ENCODE assay signal across 17 cellular contexts in genomic region chr7:141027043-141027442, GRCh38. TPM values are rescaled to one million over a fixed set of nuclear protein-coding genes. Genes with fewer than 3 reads are reported as not detected.
"Had no signal": no experiment of that assay in that cellular context is flagged by ENCODE, and none has a peak within 500 bp of the region (broad histone marks: within the 10 kb centered on the region; RNA-seq: fewer than 3 reads in every experiment).

No MANE protein-coding gene starts in this region.

- H3K4me1 Mint-ChIP-seq: activated B cell treated with CpG ODN at 0.5 μM for 24 hours; stimulated activated naive B cell treated with anti-CD40 and anti-IgM and Interleukin-4, amounts not matched to agents 10 μg/mL and 1 μg/mL and 100 μg/mL, for 72 hours had no signal

- H3K27ac ChIP-seq: adrenal gland, heart left ventricle, left lung, right atrium auricular region, transverse colon had no signal

- H3K4me3 ChIP-seq: adrenal gland, heart left ventricle, left lung, right atrium auricular region, transverse colon had no signal

- ATAC-seq: heart left ventricle; left lung; natural killer cell treated with Interleukin-12 subunit alpha and Interleukin-12 subunit beta and Interleukin-15 and Interleukin-18, amount 100 ng/mL, for 72 hours; stimulated activated naive B cell treated with anti-CD40 and anti-IgM and Interleukin-4, amounts not matched to agents 10 μg/mL and 1 μg/mL and 100 μg/mL, for 72 hours had no signal

- H3K4me1 ChIP-seq: adrenal gland, heart left ventricle, left lung, right atrium auricular region, transverse colon had no signal

- H3K36me3 ChIP-seq: adrenal gland, heart left ventricle, left lung, right atrium auricular region, transverse colon had no signal

- DNase-seq: activated B cell treated with CpG ODN at 0.5 μM for 24 hours; activated CD4-positive, alpha-beta T cell treated with anti-CD3 and anti-CD28 coated beads, Interleukin-2, amount 10 ng/mL, durations not matched to agents 24 days and 14 days; activated naive CD4-positive, alpha-beta T cell treated with anti-CD3 and anti-CD28 coated beads, Interleukin-2, amount 50 U/mL, for 16 hours; activated T-cell treated with anti-CD3 and anti-CD28 coated beads for 4 hours; adrenal gland; foreskin melanocyte; heart left ventricle; left lung; nucleus accumbens; stimulated activated naive B cell treated with anti-CD40 and anti-IgM and Interleukin-4, amounts not matched to agents 10 μg/mL and 1 μg/mL and 100 μg/mL, for 72 hours; substantia nigra; transverse colon had no signal

- H3K27ac Mint-ChIP-seq: activated B cell treated with CpG ODN at 0.5 μM for 24 hours; natural killer cell treated with Interleukin-12 subunit alpha and Interleukin-12 subunit beta and Interleukin-15 and Interleukin-18, amount 100 ng/mL, for 72 hours; stimulated activated naive B cell treated with anti-CD40 and anti-IgM and Interleukin-4, amounts not matched to agents 10 μg/mL and 1 μg/mL and 100 μg/mL, for 72 hours had no signal

- FAIRE-seq: colon, endothelial cell of umbilical vein, keratinocyte had no signal

- H3K27me3 ChIP-seq: right atrium auricular region had no signal

- H3K4me3 Mint-ChIP-seq: activated B cell treated with CpG ODN at 0.5 μM for 24 hours; activated CD4-positive, alpha-beta T cell treated with anti-CD3 and anti-CD28 coated beads, Interleukin-2, amount 10 ng/mL, durations not matched to agents 24 days and 14 days; natural killer cell treated with Interleukin-12 subunit alpha and Interleukin-12 subunit beta and Interleukin-15 and Interleukin-18, amount 100 ng/mL, for 72 hours; stimulated activated naive B cell treated with anti-CD40 and anti-IgM and Interleukin-4, amounts not matched to agents 10 μg/mL and 1 μg/mL and 100 μg/mL, for 72 hours had no signal

RNA-seq across cellular contexts. Expression of gene TMEM178B, which starts 46.8 kb away (rescaled TPM):
- total RNA-seq: endothelial cell of umbilical vein had no signal
- polyA plus RNA-seq: endothelial cell of umbilical vein, keratinocyte had no signal
